ENCODE assay signal across 1 cellular context in the genomic region with DNA sequence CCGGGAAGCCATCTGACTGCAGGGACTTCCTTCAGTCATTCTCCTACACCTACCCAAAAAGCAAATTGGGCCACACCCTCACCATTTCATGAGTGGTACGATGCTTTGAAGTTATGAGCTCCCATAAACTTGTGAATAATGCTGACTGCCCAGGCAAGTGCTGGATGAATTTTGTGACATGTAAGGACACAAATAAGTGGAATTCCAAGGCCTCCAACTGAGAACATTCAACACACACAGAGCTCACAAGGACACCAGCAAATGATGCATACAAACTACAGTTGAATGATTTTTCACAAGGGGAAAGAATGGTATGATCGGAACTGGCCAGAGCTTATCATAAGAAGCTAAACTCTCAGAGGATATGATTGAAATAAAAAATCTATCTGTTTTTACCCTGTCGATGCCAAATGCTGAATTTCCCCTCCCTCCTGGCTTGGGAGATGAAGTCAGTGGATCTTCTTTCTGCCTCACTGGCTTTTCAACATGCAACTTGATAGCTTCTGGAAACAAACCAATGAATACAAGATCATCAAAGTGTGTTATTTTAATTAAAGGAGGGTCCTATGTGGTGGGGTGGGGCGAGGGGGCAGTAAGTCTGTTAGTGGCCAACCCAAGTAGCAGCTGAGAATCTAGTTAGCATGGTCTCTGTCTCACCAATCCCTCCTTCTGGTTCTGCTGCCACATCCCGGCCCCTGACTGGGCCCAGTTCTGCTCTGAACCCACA.
TF ChIP-seq lines count a peak whose summit lies in the region.

No MANE protein-coding gene starts in this region.

TF ChIP-seq in K562, 482 proteins besides CTCF, POLR2A, EP300 and RAD21 (continued from another document):
- TF ChIP-seq, protein P1, sequence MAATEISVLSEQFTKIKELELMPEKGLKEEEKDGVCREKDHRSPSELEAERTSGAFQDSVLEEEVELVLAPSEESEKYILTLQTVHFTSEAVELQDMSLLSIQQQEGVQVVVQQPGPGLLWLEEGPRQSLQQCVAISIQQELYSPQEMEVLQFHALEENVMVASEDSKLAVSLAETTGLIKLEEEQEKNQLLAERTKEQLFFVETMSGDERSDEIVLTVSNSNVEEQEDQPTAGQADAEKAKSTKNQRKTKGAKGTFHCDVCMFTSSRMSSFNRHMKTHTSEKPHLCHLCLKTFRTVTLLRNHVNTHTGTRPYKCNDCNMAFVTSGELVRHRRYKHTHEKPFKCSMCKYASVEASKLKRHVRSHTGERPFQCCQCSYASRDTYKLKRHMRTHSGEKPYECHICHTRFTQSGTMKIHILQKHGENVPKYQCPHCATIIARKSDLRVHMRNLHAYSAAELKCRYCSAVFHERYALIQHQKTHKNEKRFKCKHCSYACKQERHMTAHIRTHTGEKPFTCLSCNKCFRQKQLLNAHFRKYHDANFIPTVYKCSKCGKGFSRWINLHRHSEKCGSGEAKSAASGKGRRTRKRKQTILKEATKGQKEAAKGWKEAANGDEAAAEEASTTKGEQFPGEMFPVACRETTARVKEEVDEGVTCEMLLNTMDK (IDR thresholded peaks at IDR 0.05; ENCODE audit: borderline replicate concordance, insufficient read depth, low read depth, low read length, poor library complexity, severe bottlenecking) = no peak
- TF ChIP-seq SNIP1 (IDR thresholded peaks at IDR 0.05; ENCODE audit: low read depth) (no peak), ETS2 (tag; IDR thresholded peaks at IDR 0.05; ENCODE audit: borderline replicate concordance, poor library complexity, severe bottlenecking) (no peak), ZNF3 (CRISPR knock-in tag; IDR thresholded peaks at IDR 0.05) (no peak)
- TF ChIP-seq, protein P2, sequence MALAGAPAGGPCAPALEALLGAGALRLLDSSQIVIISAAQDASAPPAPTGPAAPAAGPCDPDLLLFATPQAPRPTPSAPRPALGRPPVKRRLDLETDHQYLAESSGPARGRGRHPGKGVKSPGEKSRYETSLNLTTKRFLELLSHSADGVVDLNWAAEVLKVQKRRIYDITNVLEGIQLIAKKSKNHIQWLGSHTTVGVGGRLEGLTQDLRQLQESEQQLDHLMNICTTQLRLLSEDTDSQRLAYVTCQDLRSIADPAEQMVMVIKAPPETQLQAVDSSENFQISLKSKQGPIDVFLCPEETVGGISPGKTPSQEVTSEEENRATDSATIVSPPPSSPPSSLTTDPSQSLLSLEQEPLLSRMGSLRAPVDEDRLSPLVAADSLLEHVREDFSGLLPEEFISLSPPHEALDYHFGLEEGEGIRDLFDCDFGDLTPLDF (CRISPR knock-in tag; IDR thresholded peaks at IDR 0.05) = no peak
